Comparison of ENCODE assay signal across 19 cellular contexts in genomic region chr1:71488555-71489252, GRCh38.
DNase-seq lines count a peak whose midpoint lies in the region; ATAC-seq and TF ChIP-seq lines count a peak whose summit lies in the region.
"Had no signal": no experiment of that assay in that cellular context is flagged by ENCODE, and none has a peak within 500 bp of the region (broad histone marks: within the 10 kb centered on the region; RNA-seq: fewer than 3 reads in every experiment).

No MANE protein-coding gene starts in this region.

- H3K4me1 ChIP-seq in PC-3 (ENCODE audit: insufficient read depth, low read length) = peaks cover 7% of the 10 kb centered on the region; the same call in 1 of the 2 replicates
- H3K4me1 ChIP-seq: BLaER1 treated with 17β-estradiol and CSF1 and Interleukin-3, amounts not matched to agents 10 nM and 100 nM; Peyer's patch had no signal

- H4K20me1 ChIP-seq in PC-3 (ENCODE audit: low read length) = no peaks in the 10 kb centered on the region

- TF ChIP-seq CTCF in PC-3 (conservative IDR thresholded peaks at IDR 0.05; ENCODE audit: low read depth, low read length) = no peak

- CTCF ChIA-PET in PC-3 (lab: Charles Lee) = no interaction called here

- H3K9me2 ChIP-seq in PC-3 (replicated peaks; ENCODE audit: low read length) = no peaks in the 10 kb centered on the region

- intact Hi-C loops in PC-3 (cut with micrococcal nuclease) = no loop called here

- no peak overlapping the region for H2AFZ ChIP-seq in PC-3 (ENCODE audit: low read length)

- no peaks in the 10 kb centered on the region for H3K79me2 ChIP-seq in PC-3 (ENCODE audit: low read length)

- POLR2A ChIA-PET in PC-3 (lab: Charles Lee; ENCODE audit: unreplicated experiment) = no interaction called here

- no peaks in the 10 kb centered on the region for H3F3A ChIP-seq in PC-3 (ENCODE audit: low read length, unreplicated experiment)

- no peak for ATAC-seq in PC-3
- no peak for ATAC-seq in GM21529 (IDR thresholded peaks at IDR 0.05; ENCODE audit: unreplicated experiment)
- ATAC-seq: CD8-positive, alpha-beta T cell; K562 had no signal

- peak; percentile 42 for DNase-seq in Jurkat, Clone E6-1 (ENCODE audit: low read depth, low spot score)
- DNase-seq in PC-3 = peak; percentile 49
- peak; percentile 2 for DNase-seq in epithelial cell of prostate (ENCODE audit: low read depth, low spot score)
- no peak for DNase-seq in occipital lobe (lab: John Stamatoyannopoulos, UW)
- no peak for DNase-seq in dermis blood vessel endothelial cell
- DNase-seq in activated CD8-positive, alpha-beta memory T cell treated with anti-CD3 and anti-CD28 coated beads, Interleukin-2, amount 50 U/mL, for 4 hours = no peak
- DNase-seq: Calu3; CD8-positive, alpha-beta T cell; NCI-H1092 treated with DMSO at 0.1 percent for 48 hours; NCI-H1436 treated with DMSO at 0.1 percent for 48 hours; NCI-H2029; NCI-H2171; NCI-H345; NCI-H524; NCI-H774; Peyer's patch had no signal

- no peaks in the 10 kb centered on the region for H3K27me3 ChIP-seq in PC-3 (ENCODE audit: low read length)
- H3K27me3 ChIP-seq: BLaER1 treated with 17β-estradiol and CSF1 and Interleukin-3, amounts not matched to agents 10 nM and 100 nM; Peyer's patch had no signal

- H3K27ac ChIP-seq in PC-3 (ENCODE audit: low read length) (no peak overlapping the region), epithelial cell of prostate (no peak overlapping the region)
- H3K27ac ChIP-seq: BLaER1 treated with 17β-estradiol and CSF1 and Interleukin-3, amounts not matched to agents 10 nM and 100 nM; Peyer's patch had no signal

- no peak overlapping the region for H3K9ac ChIP-seq in PC-3 (ENCODE audit: low read length)
- H3K9ac ChIP-seq: BLaER1 treated with 17β-estradiol and CSF1 and Interleukin-3, amounts not matched to agents 10 nM and 100 nM had no signal

- H3K4me2 ChIP-seq in PC-3 (ENCODE audit: low read length) = no peak overlapping the region
- H3K4me2 ChIP-seq: BLaER1 treated with 17β-estradiol and CSF1 and Interleukin-3, amounts not matched to agents 10 nM and 100 nM had no signal

- no peaks in the 10 kb centered on the region for H3K9me3 ChIP-seq in PC-3 (ENCODE audit: low read length)
- H3K9me3 ChIP-seq: Peyer's patch had no signal

- no peak overlapping the region for H3K4me3 ChIP-seq in Jurkat, Clone E6-1 (ENCODE audit: low read length)
- no peak overlapping the region for H3K4me3 ChIP-seq in PC-3 (ENCODE audit: low read length)
- H3K4me3 ChIP-seq: BLaER1 treated with 17β-estradiol and CSF1 and Interleukin-3, amounts not matched to agents 10 nM and 100 nM; K562; Peyer's patch had no signal

- H3K36me3 ChIP-seq in PC-3 (ENCODE audit: low read depth, low read length) = no peaks in the 10 kb centered on the region
- H3K36me3 ChIP-seq: BLaER1 treated with 17β-estradiol and CSF1 and Interleukin-3, amounts not matched to agents 10 nM and 100 nM; Peyer's patch had no signal

- BruUV-seq in PC-3 (replicated peaks; lab: Mats Ljungman, UMichigan) = no TSS peak

Comparison
In these comparisons a context has a peak if more than half of its experiments do, and no peak if none do; other contexts are left out.
1. DNase-seq: peak in Jurkat, Clone E6-1 (single experiment), PC-3 (single experiment) and epithelial cell of prostate (single experiment); none in occipital lobe (single experiment), dermis blood vessel endothelial cell (single experiment) and activated CD8-positive, alpha-beta memory T cell treated with anti-CD3 and anti-CD28 coated beads, Interleukin-2, amount 50 U/mL, for 4 hours (single experiment).